2 cellular contexts compared by ENCODE assay signal in the genomic region with DNA sequence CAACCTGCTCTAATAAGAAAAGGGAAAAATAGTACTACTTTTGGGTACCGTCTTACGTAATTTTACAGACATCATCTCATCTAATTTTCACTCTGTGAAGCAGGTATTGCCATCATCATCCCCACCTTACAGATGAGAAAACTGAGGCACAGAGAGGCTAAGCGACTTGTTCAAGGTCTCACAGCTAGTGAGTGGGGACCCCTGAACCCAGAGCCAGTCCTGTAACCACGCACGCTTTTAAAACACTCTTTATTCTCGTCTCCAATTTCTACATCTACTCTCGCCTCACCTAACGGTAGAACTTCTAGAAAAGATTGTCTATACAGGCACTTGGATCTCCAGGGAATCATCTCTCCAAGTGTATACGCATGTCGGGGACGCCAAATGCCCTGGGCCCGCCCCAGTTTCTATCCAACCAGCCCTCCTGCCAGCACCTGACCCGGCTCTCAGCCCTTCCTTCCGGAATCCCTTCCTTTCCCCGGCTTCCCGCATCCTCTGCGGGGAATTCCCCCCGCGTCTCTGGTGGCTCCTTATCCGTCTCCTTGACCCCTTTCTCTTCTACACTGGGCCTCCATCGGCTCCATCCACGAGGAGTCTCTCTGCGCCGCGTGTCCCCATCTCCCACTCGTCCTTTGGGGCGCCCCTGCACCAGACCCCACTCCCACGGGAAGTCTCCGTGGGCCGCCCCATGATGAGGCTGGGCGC.
TF ChIP-seq lines count a peak whose summit lies in the region.

No MANE protein-coding gene starts in this region.

TF ChIP-seq in WTC11, 78 proteins besides CTCF, POLR2A, EP300 and RAD21 (continued from another document and continues in another):
- TF ChIP-seq, protein P1, sequence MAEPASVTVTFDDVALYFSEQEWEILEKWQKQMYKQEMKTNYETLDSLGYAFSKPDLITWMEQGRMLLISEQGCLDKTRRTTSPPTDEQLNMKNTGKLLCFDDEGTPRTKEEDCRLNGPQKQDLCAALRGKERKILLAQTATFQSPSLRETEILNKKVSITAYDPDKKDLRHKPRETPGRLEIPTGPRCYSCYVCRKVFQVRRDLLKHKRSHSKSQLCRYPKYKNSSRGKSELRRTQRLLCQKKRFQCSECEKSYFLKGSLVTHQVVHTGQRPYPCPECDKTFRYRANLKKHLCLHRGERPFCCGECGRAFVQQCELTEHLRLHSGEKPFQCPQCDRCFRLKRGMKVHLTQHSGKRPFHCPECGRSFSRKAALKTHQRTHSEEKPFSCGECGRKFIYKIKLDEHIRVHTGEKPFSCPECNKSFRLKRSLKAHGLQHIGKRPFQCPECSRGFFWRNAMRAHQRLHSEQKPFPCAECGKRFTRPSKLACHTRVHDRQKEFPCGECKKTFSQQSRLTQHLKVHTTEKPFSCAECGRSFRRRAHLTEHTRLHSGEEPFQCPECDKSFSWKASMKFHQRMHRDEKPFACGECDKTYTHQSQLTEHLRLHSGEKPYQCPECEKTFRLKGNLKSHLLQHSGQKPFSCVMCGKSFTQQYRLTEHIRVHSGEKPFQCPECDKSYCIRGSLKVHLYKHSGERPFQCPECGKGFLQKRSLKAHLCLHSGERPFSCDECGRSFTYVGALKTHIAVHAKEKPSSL (CRISPR knock-in tag; conservative IDR thresholded peaks at IDR 0.05), result no peak
- TF ChIP-seq E2F1 (CRISPR knock-in tag; IDR thresholded peaks at IDR 0.05) (no peak), NR3C1 (CRISPR knock-in tag; conservative IDR thresholded peaks at IDR 0.05; ENCODE audit: low read depth) (no peak), PREB (CRISPR knock-in tag; IDR thresholded peaks at IDR 0.05; ENCODE audit: borderline replicate concordance) (no peak), RORB (CRISPR knock-in tag; IDR thresholded peaks at IDR 0.05) (no peak), ZNF138 (CRISPR knock-in tag; conservative IDR thresholded peaks at IDR 0.05) (no peak), CREM (CRISPR knock-in tag; IDR thresholded peaks at IDR 0.05) (no peak), FOXJ3 (CRISPR knock-in tag; IDR thresholded peaks at IDR 0.05; ENCODE audit: borderline replicate concordance) (no peak), SMAD4 (CRISPR knock-in tag; IDR thresholded peaks at IDR 0.05) (no peak), TP53 (CRISPR knock-in tag; IDR thresholded peaks at IDR 0.05) (no peak)
- TF ChIP-seq, protein P2, sequence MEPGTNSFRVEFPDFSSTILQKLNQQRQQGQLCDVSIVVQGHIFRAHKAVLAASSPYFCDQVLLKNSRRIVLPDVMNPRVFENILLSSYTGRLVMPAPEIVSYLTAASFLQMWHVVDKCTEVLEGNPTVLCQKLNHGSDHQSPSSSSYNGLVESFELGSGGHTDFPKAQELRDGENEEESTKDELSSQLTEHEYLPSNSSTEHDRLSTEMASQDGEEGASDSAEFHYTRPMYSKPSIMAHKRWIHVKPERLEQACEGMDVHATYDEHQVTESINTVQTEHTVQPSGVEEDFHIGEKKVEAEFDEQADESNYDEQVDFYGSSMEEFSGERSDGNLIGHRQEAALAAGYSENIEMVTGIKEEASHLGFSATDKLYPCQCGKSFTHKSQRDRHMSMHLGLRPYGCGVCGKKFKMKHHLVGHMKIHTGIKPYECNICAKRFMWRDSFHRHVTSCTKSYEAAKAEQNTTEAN (CRISPR knock-in tag; IDR thresholded peaks at IDR 0.05), result no peak
- TF ChIP-seq, protein P3, sequence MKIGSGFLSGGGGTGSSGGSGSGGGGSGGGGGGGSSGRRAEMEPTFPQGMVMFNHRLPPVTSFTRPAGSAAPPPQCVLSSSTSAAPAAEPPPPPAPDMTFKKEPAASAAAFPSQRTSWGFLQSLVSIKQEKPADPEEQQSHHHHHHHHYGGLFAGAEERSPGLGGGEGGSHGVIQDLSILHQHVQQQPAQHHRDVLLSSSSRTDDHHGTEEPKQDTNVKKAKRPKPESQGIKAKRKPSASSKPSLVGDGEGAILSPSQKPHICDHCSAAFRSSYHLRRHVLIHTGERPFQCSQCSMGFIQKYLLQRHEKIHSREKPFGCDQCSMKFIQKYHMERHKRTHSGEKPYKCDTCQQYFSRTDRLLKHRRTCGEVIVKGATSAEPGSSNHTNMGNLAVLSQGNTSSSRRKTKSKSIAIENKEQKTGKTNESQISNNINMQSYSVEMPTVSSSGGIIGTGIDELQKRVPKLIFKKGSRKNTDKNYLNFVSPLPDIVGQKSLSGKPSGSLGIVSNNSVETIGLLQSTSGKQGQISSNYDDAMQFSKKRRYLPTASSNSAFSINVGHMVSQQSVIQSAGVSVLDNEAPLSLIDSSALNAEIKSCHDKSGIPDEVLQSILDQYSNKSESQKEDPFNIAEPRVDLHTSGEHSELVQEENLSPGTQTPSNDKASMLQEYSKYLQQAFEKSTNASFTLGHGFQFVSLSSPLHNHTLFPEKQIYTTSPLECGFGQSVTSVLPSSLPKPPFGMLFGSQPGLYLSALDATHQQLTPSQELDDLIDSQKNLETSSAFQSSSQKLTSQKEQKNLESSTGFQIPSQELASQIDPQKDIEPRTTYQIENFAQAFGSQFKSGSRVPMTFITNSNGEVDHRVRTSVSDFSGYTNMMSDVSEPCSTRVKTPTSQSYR (CRISPR knock-in tag; IDR thresholded peaks at IDR 0.05), result no peak
- TF ChIP-seq, protein P4, sequence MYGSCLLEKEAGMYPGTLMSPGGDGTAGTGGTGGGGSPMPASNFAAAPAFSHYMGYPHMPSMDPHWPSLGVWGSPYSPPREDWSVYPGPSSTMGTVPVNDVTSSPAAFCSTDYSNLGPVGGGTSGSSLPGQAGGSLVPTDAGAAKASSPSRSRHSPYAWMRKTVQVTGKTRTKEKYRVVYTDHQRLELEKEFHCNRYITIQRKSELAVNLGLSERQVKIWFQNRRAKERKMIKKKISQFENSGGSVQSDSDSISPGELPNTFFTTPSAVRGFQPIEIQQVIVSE (CRISPR knock-in tag; IDR thresholded peaks at IDR 0.05; ENCODE audit: borderline replicate concordance), result no peak

TF ChIP-seq in neural cell, 6 proteins besides CTCF, POLR2A, EP300 and RAD21 (continued from another document):
- TF ChIP-seq, protein P5, sequence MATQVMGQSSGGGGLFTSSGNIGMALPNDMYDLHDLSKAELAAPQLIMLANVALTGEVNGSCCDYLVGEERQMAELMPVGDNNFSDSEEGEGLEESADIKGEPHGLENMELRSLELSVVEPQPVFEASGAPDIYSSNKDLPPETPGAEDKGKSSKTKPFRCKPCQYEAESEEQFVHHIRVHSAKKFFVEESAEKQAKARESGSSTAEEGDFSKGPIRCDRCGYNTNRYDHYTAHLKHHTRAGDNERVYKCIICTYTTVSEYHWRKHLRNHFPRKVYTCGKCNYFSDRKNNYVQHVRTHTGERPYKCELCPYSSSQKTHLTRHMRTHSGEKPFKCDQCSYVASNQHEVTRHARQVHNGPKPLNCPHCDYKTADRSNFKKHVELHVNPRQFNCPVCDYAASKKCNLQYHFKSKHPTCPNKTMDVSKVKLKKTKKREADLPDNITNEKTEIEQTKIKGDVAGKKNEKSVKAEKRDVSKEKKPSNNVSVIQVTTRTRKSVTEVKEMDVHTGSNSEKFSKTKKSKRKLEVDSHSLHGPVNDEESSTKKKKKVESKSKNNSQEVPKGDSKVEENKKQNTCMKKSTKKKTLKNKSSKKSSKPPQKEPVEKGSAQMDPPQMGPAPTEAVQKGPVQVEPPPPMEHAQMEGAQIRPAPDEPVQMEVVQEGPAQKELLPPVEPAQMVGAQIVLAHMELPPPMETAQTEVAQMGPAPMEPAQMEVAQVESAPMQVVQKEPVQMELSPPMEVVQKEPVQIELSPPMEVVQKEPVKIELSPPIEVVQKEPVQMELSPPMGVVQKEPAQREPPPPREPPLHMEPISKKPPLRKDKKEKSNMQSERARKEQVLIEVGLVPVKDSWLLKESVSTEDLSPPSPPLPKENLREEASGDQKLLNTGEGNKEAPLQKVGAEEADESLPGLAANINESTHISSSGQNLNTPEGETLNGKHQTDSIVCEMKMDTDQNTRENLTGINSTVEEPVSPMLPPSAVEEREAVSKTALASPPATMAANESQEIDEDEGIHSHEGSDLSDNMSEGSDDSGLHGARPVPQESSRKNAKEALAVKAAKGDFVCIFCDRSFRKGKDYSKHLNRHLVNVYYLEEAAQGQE (IDR thresholded peaks at IDR 0.05; ENCODE audit: borderline replicate concordance), result no peak
